ENCODE assay signal across 1 cellular context in the genomic region with DNA sequence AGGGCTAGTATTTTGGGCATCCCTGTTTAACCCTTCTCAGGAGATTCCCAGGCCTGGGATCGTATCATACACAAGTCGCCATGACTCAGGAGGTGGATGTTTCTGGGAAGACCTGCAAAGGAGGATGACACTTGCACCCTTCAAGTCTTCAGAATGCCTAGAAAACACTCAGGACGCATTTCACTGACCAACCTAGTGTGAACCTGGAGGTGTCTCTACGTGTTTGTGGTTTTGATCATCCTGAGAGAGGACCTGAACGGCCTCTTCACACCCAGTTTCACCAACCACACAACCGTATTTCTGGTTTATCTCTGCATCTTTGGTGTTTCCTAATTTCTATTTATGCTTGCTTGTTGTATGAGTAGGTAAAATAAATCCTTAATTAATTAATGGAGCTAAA.
TF ChIP-seq lines count a peak whose summit lies in the region.

No MANE protein-coding gene starts in this region.

TF ChIP-seq in GM12878, 131 proteins besides CTCF, POLR2A, EP300 and RAD21 (continues in another document):
- no peak for TF ChIP-seq SMAD1 (IDR thresholded peaks at IDR 0.05; ENCODE audit: low read depth, partially characterized antibody)
- TF ChIP-seq POLR2AphosphoS5 (IDR thresholded peaks at IDR 0.05; ENCODE audit: low read length): peak; percentile 83
- 0 out of 2 replicates have a peak, but pooled peaks have one; percentile 39 for TF ChIP-seq ZSCAN29 (IDR thresholded peaks at IDR 0.05)
- no peak for TF ChIP-seq MXI1 (IDR thresholded peaks at IDR 0.05; ENCODE audit: low read depth, low read length)
- TF ChIP-seq ZNF24 (IDR thresholded peaks at IDR 0.05): no peak
- no peak for TF ChIP-seq TCF3 (IDR thresholded peaks at IDR 0.05; ENCODE audit: borderline replicate concordance, insufficient read depth, low read depth, low read length)
- no peak for TF ChIP-seq CHD1 (IDR thresholded peaks at IDR 0.05; ENCODE audit: low read depth, low read length)
- no peak for TF ChIP-seq HDAC6 (IDR thresholded peaks at IDR 0.05; ENCODE audit: unreplicated experiment)
- no peak for TF ChIP-seq SRF (IDR thresholded peaks at IDR 0.05; ENCODE audit: low read depth in 2 of 2, low read length in 2 of 2)
- 0 out of 2 replicates have a peak, but pooled peaks have one; percentile 20 for TF ChIP-seq CREB1 (IDR thresholded peaks at IDR 0.05; ENCODE audit: low read depth)
- TF ChIP-seq SIN3A (IDR thresholded peaks at IDR 0.05; ENCODE audit: low read depth, low read length): no peak
- peak; percentile 39; the same call in 1 of the 2 replicates for TF ChIP-seq NR2F1 (conservative IDR thresholded peaks at IDR 0.05)
- TF ChIP-seq BCL11A (IDR thresholded peaks at IDR 0.05; ENCODE audit: low read depth, low read length): no peak
- TF ChIP-seq GABPA (IDR thresholded peaks at IDR 0.05; ENCODE audit: low read depth): no peak
- peak; percentile 76; the same call in 1 of the 2 replicates for TF ChIP-seq DPF2 (IDR thresholded peaks at IDR 0.05)
- TF ChIP-seq HCFC1 (IDR thresholded peaks at IDR 0.05; ENCODE audit: low read length): no peak
- TF ChIP-seq CBX5 (IDR thresholded peaks at IDR 0.05; ENCODE audit: low read depth): no peak
- TF ChIP-seq MYB (IDR thresholded peaks at IDR 0.05; ENCODE audit: borderline replicate concordance, low read depth, low read length): no peak
- TF ChIP-seq EGR1 (IDR thresholded peaks at IDR 0.05; ENCODE audit: borderline replicate concordance in 1 of 2, low read depth in 2 of 2, low read length in 2 of 2): no peak
- TF ChIP-seq HDGF (IDR thresholded peaks at IDR 0.05): no peak
- TF ChIP-seq, protein P1, sequence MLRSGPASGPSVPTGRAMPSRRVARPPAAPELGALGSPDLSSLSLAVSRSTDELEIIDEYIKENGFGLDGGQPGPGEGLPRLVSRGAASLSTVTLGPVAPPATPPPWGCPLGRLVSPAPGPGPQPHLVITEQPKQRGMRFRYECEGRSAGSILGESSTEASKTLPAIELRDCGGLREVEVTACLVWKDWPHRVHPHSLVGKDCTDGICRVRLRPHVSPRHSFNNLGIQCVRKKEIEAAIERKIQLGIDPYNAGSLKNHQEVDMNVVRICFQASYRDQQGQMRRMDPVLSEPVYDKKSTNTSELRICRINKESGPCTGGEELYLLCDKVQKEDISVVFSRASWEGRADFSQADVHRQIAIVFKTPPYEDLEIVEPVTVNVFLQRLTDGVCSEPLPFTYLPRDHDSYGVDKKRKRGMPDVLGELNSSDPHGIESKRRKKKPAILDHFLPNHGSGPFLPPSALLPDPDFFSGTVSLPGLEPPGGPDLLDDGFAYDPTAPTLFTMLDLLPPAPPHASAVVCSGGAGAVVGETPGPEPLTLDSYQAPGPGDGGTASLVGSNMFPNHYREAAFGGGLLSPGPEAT (IDR thresholded peaks at IDR 0.05; ENCODE audit: low read depth): peak; percentile 95
- TF ChIP-seq EED (IDR thresholded peaks at IDR 0.05; ENCODE audit: low read depth): 0 out of 2 replicates have a peak, but pooled peaks have one; percentile 31
- TF ChIP-seq, protein P2, sequence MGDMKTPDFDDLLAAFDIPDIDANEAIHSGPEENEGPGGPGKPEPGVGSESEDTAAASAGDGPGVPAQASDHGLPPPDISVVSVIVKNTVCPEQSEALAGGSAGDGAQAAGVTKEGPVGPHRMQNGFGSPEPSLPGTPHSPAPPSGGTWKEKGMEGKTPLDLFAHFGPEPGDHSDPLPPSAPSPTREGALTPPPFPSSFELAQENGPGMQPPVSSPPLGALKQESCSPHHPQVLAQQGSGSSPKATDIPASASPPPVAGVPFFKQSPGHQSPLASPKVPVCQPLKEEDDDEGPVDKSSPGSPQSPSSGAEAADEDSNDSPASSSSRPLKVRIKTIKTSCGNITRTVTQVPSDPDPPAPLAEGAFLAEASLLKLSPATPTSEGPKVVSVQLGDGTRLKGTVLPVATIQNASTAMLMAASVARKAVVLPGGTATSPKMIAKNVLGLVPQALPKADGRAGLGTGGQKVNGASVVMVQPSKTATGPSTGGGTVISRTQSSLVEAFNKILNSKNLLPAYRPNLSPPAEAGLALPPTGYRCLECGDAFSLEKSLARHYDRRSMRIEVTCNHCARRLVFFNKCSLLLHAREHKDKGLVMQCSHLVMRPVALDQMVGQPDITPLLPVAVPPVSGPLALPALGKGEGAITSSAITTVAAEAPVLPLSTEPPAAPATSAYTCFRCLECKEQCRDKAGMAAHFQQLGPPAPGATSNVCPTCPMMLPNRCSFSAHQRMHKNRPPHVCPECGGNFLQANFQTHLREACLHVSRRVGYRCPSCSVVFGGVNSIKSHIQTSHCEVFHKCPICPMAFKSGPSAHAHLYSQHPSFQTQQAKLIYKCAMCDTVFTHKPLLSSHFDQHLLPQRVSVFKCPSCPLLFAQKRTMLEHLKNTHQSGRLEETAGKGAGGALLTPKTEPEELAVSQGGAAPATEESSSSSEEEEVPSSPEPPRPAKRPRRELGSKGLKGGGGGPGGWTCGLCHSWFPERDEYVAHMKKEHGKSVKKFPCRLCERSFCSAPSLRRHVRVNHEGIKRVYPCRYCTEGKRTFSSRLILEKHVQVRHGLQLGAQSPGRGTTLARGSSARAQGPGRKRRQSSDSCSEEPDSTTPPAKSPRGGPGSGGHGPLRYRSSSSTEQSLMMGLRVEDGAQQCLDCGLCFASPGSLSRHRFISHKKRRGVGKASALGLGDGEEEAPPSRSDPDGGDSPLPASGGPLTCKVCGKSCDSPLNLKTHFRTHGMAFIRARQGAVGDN (IDR thresholded peaks at IDR 0.05): peak; percentile 36; the same call in 1 of the 2 replicates
- TF ChIP-seq, protein P3, sequence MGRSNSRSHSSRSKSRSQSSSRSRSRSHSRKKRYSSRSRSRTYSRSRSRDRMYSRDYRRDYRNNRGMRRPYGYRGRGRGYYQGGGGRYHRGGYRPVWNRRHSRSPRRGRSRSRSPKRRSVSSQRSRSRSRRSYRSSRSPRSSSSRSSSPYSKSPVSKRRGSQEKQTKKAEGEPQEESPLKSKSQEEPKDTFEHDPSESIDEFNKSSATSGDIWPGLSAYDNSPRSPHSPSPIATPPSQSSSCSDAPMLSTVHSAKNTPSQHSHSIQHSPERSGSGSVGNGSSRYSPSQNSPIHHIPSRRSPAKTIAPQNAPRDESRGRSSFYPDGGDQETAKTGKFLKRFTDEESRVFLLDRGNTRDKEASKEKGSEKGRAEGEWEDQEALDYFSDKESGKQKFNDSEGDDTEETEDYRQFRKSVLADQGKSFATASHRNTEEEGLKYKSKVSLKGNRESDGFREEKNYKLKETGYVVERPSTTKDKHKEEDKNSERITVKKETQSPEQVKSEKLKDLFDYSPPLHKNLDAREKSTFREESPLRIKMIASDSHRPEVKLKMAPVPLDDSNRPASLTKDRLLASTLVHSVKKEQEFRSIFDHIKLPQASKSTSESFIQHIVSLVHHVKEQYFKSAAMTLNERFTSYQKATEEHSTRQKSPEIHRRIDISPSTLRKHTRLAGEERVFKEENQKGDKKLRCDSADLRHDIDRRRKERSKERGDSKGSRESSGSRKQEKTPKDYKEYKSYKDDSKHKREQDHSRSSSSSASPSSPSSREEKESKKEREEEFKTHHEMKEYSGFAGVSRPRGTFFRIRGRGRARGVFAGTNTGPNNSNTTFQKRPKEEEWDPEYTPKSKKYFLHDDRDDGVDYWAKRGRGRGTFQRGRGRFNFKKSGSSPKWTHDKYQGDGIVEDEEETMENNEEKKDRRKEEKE (IDR thresholded peaks at IDR 0.05): no peak
- TF ChIP-seq HDAC2 (IDR thresholded peaks at IDR 0.05): no peak
- TF ChIP-seq, protein P4, sequence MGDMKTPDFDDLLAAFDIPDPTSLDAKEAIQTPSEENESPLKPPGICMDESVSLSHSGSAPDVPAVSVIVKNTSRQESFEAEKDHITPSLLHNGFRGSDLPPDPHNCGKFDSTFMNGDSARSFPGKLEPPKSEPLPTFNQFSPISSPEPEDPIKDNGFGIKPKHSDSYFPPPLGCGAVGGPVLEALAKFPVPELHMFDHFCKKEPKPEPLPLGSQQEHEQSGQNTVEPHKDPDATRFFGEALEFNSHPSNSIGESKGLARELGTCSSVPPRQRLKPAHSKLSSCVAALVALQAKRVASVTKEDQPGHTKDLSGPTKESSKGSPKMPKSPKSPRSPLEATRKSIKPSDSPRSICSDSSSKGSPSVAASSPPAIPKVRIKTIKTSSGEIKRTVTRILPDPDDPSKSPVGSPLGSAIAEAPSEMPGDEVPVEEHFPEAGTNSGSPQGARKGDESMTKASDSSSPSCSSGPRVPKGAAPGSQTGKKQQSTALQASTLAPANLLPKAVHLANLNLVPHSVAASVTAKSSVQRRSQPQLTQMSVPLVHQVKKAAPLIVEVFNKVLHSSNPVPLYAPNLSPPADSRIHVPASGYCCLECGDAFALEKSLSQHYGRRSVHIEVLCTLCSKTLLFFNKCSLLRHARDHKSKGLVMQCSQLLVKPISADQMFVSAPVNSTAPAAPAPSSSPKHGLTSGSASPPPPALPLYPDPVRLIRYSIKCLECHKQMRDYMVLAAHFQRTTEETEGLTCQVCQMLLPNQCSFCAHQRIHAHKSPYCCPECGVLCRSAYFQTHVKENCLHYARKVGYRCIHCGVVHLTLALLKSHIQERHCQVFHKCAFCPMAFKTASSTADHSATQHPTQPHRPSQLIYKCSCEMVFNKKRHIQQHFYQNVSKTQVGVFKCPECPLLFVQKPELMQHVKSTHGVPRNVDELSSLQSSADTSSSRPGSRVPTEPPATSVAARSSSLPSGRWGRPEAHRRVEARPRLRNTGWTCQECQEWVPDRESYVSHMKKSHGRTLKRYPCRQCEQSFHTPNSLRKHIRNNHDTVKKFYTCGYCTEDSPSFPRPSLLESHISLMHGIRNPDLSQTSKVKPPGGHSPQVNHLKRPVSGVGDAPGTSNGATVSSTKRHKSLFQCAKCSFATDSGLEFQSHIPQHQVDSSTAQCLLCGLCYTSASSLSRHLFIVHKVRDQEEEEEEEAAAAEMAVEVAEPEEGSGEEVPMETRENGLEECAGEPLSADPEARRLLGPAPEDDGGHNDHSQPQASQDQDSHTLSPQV (IDR thresholded peaks at IDR 0.05): no peak
- peak; percentile 60; the same call in 1 of the 2 replicates for TF ChIP-seq PAX5 (IDR thresholded peaks at IDR 0.05; ENCODE audit: borderline replicate concordance, low read depth, low read length)
- TF ChIP-seq, protein P5, sequence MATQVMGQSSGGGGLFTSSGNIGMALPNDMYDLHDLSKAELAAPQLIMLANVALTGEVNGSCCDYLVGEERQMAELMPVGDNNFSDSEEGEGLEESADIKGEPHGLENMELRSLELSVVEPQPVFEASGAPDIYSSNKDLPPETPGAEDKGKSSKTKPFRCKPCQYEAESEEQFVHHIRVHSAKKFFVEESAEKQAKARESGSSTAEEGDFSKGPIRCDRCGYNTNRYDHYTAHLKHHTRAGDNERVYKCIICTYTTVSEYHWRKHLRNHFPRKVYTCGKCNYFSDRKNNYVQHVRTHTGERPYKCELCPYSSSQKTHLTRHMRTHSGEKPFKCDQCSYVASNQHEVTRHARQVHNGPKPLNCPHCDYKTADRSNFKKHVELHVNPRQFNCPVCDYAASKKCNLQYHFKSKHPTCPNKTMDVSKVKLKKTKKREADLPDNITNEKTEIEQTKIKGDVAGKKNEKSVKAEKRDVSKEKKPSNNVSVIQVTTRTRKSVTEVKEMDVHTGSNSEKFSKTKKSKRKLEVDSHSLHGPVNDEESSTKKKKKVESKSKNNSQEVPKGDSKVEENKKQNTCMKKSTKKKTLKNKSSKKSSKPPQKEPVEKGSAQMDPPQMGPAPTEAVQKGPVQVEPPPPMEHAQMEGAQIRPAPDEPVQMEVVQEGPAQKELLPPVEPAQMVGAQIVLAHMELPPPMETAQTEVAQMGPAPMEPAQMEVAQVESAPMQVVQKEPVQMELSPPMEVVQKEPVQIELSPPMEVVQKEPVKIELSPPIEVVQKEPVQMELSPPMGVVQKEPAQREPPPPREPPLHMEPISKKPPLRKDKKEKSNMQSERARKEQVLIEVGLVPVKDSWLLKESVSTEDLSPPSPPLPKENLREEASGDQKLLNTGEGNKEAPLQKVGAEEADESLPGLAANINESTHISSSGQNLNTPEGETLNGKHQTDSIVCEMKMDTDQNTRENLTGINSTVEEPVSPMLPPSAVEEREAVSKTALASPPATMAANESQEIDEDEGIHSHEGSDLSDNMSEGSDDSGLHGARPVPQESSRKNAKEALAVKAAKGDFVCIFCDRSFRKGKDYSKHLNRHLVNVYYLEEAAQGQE (IDR thresholded peaks at IDR 0.05; ENCODE audit: low read depth, low read length): no peak
- peak; percentile 47 for TF ChIP-seq KLF5 (IDR thresholded peaks at IDR 0.05; ENCODE audit: partially characterized antibody)
- no peak for TF ChIP-seq RBBP5 (conservative IDR thresholded peaks at IDR 0.05)
- no peak for TF ChIP-seq NR2C1 (IDR thresholded peaks at IDR 0.05)
- peak; percentile 69 for TF ChIP-seq POLR2AphosphoS2 (IDR thresholded peaks at IDR 0.05; ENCODE audit: low read depth, low read length)
- no peak for TF ChIP-seq RELA (IDR thresholded peaks at IDR 0.05; ENCODE audit: borderline replicate concordance, partially characterized antibody)
- TF ChIP-seq SREBF2 (IDR thresholded peaks at IDR 0.05; ENCODE audit: low read length): no peak
- TF ChIP-seq CBFB (IDR thresholded peaks at IDR 0.05; ENCODE audit: low read depth): peak; percentile 65; the same call in 1 of the 2 replicates
- TF ChIP-seq ATF7 (IDR thresholded peaks at IDR 0.05; ENCODE audit: low read depth): 0 out of 2 replicates have a peak, but pooled peaks have one; percentile 20
- peak; percentile 59 for TF ChIP-seq NBN (IDR thresholded peaks at IDR 0.05)
- TF ChIP-seq, protein P6, sequence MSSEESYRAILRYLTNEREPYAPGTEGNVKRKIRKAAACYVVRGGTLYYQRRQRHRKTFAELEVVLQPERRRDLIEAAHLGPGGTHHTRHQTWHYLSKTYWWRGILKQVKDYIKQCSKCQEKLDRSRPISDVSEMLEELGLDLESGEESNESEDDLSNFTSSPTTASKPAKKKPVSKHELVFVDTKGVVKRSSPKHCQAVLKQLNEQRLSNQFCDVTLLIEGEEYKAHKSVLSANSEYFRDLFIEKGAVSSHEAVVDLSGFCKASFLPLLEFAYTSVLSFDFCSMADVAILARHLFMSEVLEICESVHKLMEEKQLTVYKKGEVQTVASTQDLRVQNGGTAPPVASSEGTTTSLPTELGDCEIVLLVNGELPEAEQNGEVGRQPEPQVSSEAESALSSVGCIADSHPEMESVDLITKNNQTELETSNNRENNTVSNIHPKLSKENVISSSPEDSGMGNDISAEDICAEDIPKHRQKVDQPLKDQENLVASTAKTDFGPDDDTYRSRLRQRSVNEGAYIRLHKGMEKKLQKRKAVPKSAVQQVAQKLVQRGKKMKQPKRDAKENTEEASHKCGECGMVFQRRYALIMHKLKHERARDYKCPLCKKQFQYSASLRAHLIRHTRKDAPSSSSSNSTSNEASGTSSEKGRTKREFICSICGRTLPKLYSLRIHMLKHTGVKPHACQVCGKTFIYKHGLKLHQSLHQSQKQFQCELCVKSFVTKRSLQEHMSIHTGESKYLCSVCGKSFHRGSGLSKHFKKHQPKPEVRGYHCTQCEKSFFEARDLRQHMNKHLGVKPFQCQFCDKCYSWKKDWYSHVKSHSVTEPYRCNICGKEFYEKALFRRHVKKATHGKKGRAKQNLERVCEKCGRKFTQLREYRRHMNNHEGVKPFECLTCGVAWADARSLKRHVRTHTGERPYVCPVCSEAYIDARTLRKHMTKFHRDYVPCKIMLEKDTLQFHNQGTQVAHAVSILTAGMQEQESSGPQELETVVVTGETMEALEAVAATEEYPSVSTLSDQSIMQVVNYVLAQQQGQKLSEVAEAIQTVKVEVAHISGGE (CRISPR knock-in tag; IDR thresholded peaks at IDR 0.05): no peak
- TF ChIP-seq MEF2A (IDR thresholded peaks at IDR 0.05; ENCODE audit: insufficient read depth, low read depth, low read length): 0 out of 2 replicates have a peak, but pooled peaks have one; percentile 56
- no peak; a peak in 2 of 4 replicates for TF ChIP-seq ETV6 (conservative IDR thresholded peaks at IDR 0.05 in 1 of 2, IDR thresholded peaks at IDR 0.05 in 1 of 2; ENCODE audit: borderline replicate concordance in 1 of 2, low read depth in 1 of 2)
- TF ChIP-seq TARDBP (IDR thresholded peaks at IDR 0.05; ENCODE audit: borderline replicate concordance): no peak
- TF ChIP-seq FOXK2 (IDR thresholded peaks at IDR 0.05): no peak
- no peak for TF ChIP-seq STAT3 (IDR thresholded peaks at IDR 0.05; ENCODE audit: low read depth, low read length)
